In genomic region chr18:54388203-54389142, GRCh38 we compare ENCODE assay signal across 1 cellular context.
TF ChIP-seq lines count a peak whose summit lies in the region.

No MANE protein-coding gene starts in this region.

TF ChIP-seq in HepG2, 621 proteins besides CTCF, POLR2A, EP300 and RAD21 (continued from another document and continues in another):
- TF ChIP-seq, protein P1, sequence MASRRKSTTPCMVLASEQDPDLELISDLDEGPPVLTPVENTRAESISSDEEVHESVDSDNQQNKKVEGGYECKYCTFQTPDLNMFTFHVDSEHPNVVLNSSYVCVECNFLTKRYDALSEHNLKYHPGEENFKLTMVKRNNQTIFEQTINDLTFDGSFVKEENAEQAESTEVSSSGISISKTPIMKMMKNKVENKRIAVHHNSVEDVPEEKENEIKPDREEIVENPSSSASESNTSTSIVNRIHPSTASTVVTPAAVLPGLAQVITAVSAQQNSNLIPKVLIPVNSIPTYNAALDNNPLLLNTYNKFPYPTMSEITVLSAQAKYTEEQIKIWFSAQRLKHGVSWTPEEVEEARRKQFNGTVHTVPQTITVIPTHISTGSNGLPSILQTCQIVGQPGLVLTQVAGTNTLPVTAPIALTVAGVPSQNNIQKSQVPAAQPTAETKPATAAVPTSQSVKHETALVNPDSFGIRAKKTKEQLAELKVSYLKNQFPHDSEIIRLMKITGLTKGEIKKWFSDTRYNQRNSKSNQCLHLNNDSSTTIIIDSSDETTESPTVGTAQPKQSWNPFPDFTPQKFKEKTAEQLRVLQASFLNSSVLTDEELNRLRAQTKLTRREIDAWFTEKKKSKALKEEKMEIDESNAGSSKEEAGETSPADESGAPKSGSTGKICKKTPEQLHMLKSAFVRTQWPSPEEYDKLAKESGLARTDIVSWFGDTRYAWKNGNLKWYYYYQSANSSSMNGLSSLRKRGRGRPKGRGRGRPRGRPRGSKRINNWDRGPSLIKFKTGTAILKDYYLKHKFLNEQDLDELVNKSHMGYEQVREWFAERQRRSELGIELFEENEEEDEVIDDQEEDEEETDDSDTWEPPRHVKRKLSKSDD (CRISPR knock-in tag; IDR thresholded peaks at IDR 0.05; ENCODE audit: low read depth), result no peak
- TF ChIP-seq ZFY (CRISPR knock-in tag; IDR thresholded peaks at IDR 0.05) (no peak), ZMYM3 (CRISPR knock-in tag; IDR thresholded peaks at IDR 0.05) (no peak), TBX2 (CRISPR knock-in tag; IDR thresholded peaks at IDR 0.05; ENCODE audit: borderline replicate concordance) (peak; percentile 59; the same call in 1 of the 2 replicates), ZNF484 (CRISPR knock-in tag; IDR thresholded peaks at IDR 0.05; ENCODE audit: borderline replicate concordance, low read depth) (no peak), ZKSCAN8 (CRISPR knock-in tag; IDR thresholded peaks at IDR 0.05; ENCODE audit: borderline replicate concordance) (0 out of 2 replicates have a peak, but pooled peaks have one; percentile 20), HNF4G (IDR thresholded peaks at IDR 0.05; ENCODE audit: borderline replicate concordance, low read depth, low read length) (no peak), HNF4G (CRISPR knock-in tag; IDR thresholded peaks at IDR 0.05; ENCODE audit: borderline replicate concordance, low read depth) (no peak), GATA4 (IDR thresholded peaks at IDR 0.05; ENCODE audit: borderline replicate concordance, low read depth) (no peak), FOSL2 (CRISPR knock-in tag; IDR thresholded peaks at IDR 0.05) (peak; percentile 99), PBX2 (CRISPR knock-in tag; IDR thresholded peaks at IDR 0.05) (no peak), BHLHE40 (IDR thresholded peaks at IDR 0.05; ENCODE audit: low read length) (peak; percentile 24; the same call in 1 of the 2 replicates), ZNF276 (CRISPR knock-in tag; IDR thresholded peaks at IDR 0.05; ENCODE audit: low read depth) (no peak), ZNF816 (CRISPR knock-in tag; IDR thresholded peaks at IDR 0.05; ENCODE audit: borderline replicate concordance) (no peak), GFI1 (CRISPR knock-in tag; IDR thresholded peaks at IDR 0.05; ENCODE audit: borderline replicate concordance) (no peak), ARHGAP35 (CRISPR knock-in tag; IDR thresholded peaks at IDR 0.05; ENCODE audit: borderline replicate concordance) (no peak), THAP8 (CRISPR knock-in tag; IDR thresholded peaks at IDR 0.05; ENCODE audit: borderline replicate concordance) (no peak)
- TF ChIP-seq, protein P2, sequence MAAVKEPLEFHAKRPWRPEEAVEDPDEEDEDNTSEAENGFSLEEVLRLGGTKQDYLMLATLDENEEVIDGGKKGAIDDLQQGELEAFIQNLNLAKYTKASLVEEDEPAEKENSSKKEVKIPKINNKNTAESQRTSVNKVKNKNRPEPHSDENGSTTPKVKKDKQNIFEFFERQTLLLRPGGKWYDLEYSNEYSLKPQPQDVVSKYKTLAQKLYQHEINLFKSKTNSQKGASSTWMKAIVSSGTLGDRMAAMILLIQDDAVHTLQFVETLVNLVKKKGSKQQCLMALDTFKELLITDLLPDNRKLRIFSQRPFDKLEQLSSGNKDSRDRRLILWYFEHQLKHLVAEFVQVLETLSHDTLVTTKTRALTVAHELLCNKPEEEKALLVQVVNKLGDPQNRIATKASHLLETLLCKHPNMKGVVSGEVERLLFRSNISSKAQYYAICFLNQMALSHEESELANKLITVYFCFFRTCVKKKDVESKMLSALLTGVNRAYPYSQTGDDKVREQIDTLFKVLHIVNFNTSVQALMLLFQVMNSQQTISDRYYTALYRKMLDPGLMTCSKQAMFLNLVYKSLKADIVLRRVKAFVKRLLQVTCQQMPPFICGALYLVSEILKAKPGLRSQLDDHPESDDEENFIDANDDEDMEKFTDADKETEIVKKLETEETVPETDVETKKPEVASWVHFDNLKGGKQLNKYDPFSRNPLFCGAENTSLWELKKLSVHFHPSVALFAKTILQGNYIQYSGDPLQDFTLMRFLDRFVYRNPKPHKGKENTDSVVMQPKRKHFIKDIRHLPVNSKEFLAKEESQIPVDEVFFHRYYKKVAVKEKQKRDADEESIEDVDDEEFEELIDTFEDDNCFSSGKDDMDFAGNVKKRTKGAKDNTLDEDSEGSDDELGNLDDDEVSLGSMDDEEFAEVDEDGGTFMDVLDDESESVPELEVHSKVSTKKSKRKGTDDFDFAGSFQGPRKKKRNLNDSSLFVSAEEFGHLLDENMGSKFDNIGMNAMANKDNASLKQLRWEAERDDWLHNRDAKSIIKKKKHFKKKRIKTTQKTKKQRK (IDR thresholded peaks at IDR 0.05; ENCODE audit: low read length), result no peak
- TF ChIP-seq, protein P3, sequence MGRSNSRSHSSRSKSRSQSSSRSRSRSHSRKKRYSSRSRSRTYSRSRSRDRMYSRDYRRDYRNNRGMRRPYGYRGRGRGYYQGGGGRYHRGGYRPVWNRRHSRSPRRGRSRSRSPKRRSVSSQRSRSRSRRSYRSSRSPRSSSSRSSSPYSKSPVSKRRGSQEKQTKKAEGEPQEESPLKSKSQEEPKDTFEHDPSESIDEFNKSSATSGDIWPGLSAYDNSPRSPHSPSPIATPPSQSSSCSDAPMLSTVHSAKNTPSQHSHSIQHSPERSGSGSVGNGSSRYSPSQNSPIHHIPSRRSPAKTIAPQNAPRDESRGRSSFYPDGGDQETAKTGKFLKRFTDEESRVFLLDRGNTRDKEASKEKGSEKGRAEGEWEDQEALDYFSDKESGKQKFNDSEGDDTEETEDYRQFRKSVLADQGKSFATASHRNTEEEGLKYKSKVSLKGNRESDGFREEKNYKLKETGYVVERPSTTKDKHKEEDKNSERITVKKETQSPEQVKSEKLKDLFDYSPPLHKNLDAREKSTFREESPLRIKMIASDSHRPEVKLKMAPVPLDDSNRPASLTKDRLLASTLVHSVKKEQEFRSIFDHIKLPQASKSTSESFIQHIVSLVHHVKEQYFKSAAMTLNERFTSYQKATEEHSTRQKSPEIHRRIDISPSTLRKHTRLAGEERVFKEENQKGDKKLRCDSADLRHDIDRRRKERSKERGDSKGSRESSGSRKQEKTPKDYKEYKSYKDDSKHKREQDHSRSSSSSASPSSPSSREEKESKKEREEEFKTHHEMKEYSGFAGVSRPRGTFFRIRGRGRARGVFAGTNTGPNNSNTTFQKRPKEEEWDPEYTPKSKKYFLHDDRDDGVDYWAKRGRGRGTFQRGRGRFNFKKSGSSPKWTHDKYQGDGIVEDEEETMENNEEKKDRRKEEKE (IDR thresholded peaks at IDR 0.05), result no peak
- TF ChIP-seq, protein P4, sequence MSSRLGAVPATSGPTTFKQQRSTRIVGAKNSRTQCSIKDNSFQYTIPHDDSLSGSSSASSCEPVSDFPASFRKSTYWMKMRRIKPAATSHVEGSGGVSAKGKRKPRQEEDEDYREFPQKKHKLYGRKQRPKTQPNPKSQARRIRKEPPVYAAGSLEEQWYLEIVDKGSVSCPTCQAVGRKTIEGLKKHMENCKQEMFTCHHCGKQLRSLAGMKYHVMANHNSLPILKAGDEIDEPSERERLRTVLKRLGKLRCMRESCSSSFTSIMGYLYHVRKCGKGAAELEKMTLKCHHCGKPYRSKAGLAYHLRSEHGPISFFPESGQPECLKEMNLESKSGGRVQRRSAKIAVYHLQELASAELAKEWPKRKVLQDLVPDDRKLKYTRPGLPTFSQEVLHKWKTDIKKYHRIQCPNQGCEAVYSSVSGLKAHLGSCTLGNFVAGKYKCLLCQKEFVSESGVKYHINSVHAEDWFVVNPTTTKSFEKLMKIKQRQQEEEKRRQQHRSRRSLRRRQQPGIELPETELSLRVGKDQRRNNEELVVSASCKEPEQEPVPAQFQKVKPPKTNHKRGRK (CRISPR knock-in tag; IDR thresholded peaks at IDR 0.05), result no peak
- TF ChIP-seq, protein P5, sequence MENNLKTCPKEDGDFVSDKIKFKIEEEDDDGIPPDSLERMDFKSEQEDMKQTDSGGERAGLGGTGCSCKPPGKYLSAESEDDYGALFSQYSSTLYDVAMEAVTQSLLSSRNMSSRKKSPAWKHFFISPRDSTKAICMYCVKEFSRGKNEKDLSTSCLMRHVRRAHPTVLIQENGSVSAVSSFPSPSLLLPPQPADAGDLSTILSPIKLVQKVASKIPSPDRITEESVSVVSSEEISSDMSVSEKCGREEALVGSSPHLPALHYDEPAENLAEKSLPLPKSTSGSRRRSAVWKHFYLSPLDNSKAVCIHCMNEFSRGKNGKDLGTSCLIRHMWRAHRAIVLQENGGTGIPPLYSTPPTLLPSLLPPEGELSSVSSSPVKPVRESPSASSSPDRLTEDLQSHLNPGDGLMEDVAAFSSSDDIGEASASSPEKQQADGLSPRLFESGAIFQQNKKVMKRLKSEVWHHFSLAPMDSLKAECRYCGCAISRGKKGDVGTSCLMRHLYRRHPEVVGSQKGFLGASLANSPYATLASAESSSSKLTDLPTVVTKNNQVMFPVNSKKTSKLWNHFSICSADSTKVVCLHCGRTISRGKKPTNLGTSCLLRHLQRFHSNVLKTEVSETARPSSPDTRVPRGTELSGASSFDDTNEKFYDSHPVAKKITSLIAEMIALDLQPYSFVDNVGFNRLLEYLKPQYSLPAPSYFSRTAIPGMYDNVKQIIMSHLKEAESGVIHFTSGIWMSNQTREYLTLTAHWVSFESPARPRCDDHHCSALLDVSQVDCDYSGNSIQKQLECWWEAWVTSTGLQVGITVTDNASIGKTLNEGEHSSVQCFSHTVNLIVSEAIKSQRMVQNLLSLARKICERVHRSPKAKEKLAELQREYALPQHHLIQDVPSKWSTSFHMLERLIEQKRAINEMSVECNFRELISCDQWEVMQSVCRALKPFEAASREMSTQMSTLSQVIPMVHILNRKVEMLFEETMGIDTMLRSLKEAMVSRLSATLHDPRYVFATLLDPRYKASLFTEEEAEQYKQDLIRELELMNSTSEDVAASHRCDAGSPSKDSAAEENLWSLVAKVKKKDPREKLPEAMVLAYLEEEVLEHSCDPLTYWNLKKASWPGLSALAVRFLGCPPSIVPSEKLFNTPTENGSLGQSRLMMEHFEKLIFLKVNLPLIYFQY (CRISPR knock-in tag; IDR thresholded peaks at IDR 0.05; ENCODE audit: borderline replicate concordance), result no peak
- TF ChIP-seq, protein P6, sequence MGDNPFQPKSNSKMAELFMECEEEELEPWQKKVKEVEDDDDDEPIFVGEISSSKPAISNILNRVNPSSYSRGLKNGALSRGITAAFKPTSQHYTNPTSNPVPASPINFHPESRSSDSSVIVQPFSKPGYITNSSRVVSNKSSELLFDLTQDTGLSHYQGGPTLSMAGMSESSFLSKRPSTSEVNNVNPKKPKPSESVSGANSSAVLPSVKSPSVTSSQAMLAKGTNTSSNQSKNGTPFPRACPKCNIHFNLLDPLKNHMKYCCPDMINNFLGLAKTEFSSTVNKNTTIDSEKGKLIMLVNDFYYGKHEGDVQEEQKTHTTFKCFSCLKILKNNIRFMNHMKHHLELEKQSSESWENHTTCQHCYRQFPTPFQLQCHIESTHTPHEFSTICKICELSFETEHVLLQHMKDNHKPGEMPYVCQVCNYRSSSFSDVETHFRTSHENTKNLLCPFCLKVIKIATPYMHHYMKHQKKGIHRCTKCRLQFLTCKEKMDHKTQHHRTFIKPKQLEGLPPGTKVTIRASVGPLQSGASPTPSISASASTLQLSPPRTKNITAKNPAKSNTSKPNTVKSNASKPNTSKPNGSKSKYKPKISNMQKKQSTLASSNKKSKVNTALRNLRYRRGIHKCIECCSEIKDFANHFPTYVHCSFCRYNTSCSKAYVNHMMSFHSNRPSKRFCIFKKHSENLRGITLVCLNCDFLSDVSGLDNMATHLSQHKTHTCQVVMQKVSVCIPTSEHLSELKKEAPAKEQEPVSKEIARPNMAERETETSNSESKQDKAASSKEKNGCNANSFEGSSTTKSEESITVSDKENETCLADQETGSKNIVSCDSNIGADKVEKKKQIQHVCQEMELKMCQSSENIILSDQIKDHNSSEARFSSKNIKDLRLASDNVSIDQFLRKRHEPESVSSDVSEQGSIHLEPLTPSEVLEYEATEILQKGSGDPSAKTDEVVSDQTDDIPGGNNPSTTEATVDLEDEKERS (CRISPR knock-in tag; IDR thresholded peaks at IDR 0.05), result no peak
- TF ChIP-seq, protein P7, sequence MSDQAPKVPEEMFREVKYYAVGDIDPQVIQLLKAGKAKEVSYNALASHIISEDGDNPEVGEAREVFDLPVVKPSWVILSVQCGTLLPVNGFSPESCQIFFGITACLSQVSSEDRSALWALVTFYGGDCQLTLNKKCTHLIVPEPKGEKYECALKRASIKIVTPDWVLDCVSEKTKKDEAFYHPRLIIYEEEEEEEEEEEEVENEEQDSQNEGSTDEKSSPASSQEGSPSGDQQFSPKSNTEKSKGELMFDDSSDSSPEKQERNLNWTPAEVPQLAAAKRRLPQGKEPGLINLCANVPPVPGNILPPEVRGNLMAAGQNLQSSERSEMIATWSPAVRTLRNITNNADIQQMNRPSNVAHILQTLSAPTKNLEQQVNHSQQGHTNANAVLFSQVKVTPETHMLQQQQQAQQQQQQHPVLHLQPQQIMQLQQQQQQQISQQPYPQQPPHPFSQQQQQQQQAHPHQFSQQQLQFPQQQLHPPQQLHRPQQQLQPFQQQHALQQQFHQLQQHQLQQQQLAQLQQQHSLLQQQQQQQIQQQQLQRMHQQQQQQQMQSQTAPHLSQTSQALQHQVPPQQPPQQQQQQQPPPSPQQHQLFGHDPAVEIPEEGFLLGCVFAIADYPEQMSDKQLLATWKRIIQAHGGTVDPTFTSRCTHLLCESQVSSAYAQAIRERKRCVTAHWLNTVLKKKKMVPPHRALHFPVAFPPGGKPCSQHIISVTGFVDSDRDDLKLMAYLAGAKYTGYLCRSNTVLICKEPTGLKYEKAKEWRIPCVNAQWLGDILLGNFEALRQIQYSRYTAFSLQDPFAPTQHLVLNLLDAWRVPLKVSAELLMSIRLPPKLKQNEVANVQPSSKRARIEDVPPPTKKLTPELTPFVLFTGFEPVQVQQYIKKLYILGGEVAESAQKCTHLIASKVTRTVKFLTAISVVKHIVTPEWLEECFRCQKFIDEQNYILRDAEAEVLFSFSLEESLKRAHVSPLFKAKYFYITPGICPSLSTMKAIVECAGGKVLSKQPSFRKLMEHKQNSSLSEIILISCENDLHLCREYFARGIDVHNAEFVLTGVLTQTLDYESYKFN (CRISPR knock-in tag; conservative IDR thresholded peaks at IDR 0.05), result peak; percentile 60; the same call in 1 of the 2 replicates
